8 cellular contexts compared by ENCODE assay signal in the genomic region with DNA sequence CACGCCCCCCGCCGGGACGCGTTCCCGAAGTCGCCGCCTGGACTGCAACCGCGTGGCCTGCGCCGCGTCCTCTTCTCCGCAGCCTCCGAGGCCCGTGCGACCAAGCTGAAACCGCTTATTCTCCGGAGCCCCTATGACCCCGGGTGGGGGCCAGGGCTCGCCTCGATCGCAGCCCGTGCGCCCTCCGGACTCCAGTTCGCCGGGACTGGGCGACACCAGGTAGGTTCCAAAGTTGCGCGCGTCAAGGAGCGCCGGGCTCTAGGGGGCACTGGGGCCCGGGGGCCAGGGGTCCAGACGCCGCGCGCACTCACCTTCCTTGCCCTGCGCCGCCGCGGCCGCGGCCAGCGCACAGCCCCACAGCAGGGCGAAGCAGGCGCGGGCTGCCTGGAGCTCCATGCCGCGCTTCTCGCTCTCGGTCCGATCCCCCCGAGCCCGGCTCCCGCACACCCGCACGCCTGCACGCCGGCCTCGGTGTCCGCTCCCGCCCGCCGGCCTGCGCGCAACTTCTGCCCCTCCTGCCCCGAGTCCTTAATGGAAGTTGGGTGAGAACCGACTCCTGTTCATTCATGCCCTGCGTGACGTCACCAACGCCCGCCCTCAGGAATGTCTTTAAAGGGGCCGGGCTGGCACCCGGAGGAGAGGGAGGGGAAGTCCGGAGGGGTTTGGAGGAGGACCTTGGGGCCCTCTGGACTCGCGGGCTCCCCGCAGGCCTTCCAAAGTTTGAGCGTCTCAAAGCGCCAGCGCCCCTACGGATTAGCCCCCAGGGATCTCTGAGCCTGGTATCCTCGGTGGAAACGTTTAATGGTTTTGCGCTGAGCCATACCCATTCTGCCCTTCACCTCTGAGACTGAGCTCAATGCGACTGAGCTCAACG. TPM values are rescaled to one million over a fixed set of nuclear protein-coding genes. Genes with fewer than 3 reads are reported as not detected.
DNase-seq lines count a peak whose midpoint lies in the region; ATAC-seq and TF ChIP-seq lines count a peak whose summit lies in the region.

Gene EPHA2 (minus strand): TSS at position 533 of the 874 bp plus-strand sequence. CDS start 137 bp downstream, at position 396.

- H2AK9ac ChIP-seq in IMR-90 (replicated peaks; ENCODE audit: low read depth, low read length, poor library complexity), result peak within 1 kb of the TSS; percentile 98

- H3K4me2 ChIP-seq in IMR-90 (ENCODE audit: low read depth, low read length), result peak within 1 kb of the TSS; percentile 87
- H3K4me2 ChIP-seq in neuronal stem cell (ENCODE audit: insufficient read depth, low read length, poor library complexity, severe bottlenecking), result peak within 1 kb of the TSS; percentile 78

- H2AFZ ChIP-seq in IMR-90 (replicated peaks; ENCODE audit: low read length, poor library complexity) (peak within 1 kb of the TSS; percentile 75), neuronal stem cell (ENCODE audit: low read length) (peak within 1 kb of the TSS; percentile 95)

- DNase-seq in COLO829 (ENCODE audit: low spot score) (peak; percentile 67), IMR-90 (peak; percentile 86), adrenal gland (peak; percentile 86 to 97 (median 93)), head of caudate nucleus (peak; percentile 51 to 90 (median 74)), neuronal stem cell (ENCODE audit: low spot score) (peak; percentile 94), NCI-H1092 treated with DMSO at 0.1 percent for 48 hours (lab: John Stamatoyannopoulos, UW) (no peak), NAMALWA (ENCODE audit: low spot score) (no peak)

- intact Hi-C loops in IMR-90 (cut with micrococcal nuclease), result no loop called here
- intact Hi-C loops in adrenal gland (cut with DNase I), result no loop called here
- intact Hi-C loops in head of caudate nucleus (cut with DNase I), result no loop called here

- H3K9me3 ChIP-seq in IMR-90 (ENCODE audit: control insufficient read depth, insufficient read depth, low read length) (no peaks in the 10 kb centered on the region), adrenal gland (replicated peaks in 1 of 3) (no peaks in the 10 kb centered on the region), neuronal stem cell (replicated peaks in 1 of 2; ENCODE audit: control insufficient read depth in 2 of 2, insufficient read depth in 1 of 2, low read depth in 1 of 2, low read length in 2 of 2) (peaks cover 0 to 2% of the 10 kb centered on the region in 2 donors)

- H3K9ac ChIP-seq in IMR-90 (ENCODE audit: low read depth, low read length) (peak within 1 kb of the TSS; percentile 85), neuronal stem cell (ENCODE audit: low read depth, low read length, poor library complexity) (peak within 1 kb of the TSS; percentile 98)

- peak within 1 kb of the TSS; percentile 89 for H3K14ac ChIP-seq in IMR-90 (replicated peaks; ENCODE audit: low read depth, low read length)
- H3K14ac ChIP-seq in neuronal stem cell (ENCODE audit: low read length), result peak within 1 kb of the TSS; percentile 58

- H2BK120ac ChIP-seq in IMR-90 (ENCODE audit: low read depth, low read length) (peak within 1 kb of the TSS; percentile 79), neuronal stem cell (ENCODE audit: low read depth, low read length) (peak within 1 kb of the TSS; percentile 62)

- dilution Hi-C loops in IMR-90 (cut with HindIII; ENCODE audit: low sequenced_read_pairs, unreplicated experiment), result no loop called here

- H3K79me1 ChIP-seq in IMR-90 (ENCODE audit: low read depth in 1 of 2, low read length in 2 of 2) (peaks cover 7 to 49% of the 10 kb centered on the region in 2 experiments; a peak in 3 of 4 replicates), neuronal stem cell (ENCODE audit: low read depth, low read length) (peaks cover 8% of the 10 kb centered on the region)

- H3K18ac ChIP-seq in IMR-90 (ENCODE audit: low read depth, low read length) (peak within 1 kb of the TSS; percentile 37), neuronal stem cell (ENCODE audit: low read length) (peak within 1 kb of the TSS; percentile 99)

- peak within 1 kb of the TSS; percentile 67 for H2BK12ac ChIP-seq in neuronal stem cell (ENCODE audit: low read length)

- CTCF ChIA-PET in IMR-90 (lab: Yijun Ruan, JAX), result interaction anchor here (0.6 to 1.5 kb wide), 3 partner anchors 10 to 77 kb away, joined by 3 to 8 read pairs (median 3); no protein-coding TSS in a partner anchor

- no TSS peak for BruUV-seq in IMR-90 (replicated peaks; lab: Mats Ljungman, UMichigan)

- H4K8ac ChIP-seq in IMR-90 (ENCODE audit: low read depth in 2 of 2, low read length in 2 of 2) (peak within 1 kb of the TSS; percentile 87 to 94), neuronal stem cell (ENCODE audit: low read depth, low read length) (no peak within 1 kb of the TSS)

- POLR2A ChIA-PET in IMR-90 (lab: Charles Lee; ENCODE audit: unreplicated experiment), result interaction anchor here (0.5 kb wide), 1 partner anchor 200 kb away, joined by 3 read pairs; no protein-coding TSS in a partner anchor

- H3K9me1 ChIP-seq in IMR-90 (ENCODE audit: insufficient read depth, low read length), result peaks cover 29% of the 10 kb centered on the region

- H4K5ac ChIP-seq in IMR-90 (ENCODE audit: low read depth, low read length), result peak within 1 kb of the TSS; percentile 47

- WGBS in IMR-90 (ENCODE audit: extremely low coverage in 2 of 2, insufficient read length in 1 of 2), 2 experiments, result 0% methylated on average over 57 of the region's 89 CpGs; no CpG with 5 or more reads in 1 of the 2 experiments
- 0 to 4% (median 3%) methylated on average over 5 to 89 of the region's 89 CpGs for WGBS in adrenal gland, 4 donors
- WGBS in neuronal stem cell (ENCODE audit: extremely low coverage in 2 of 2, insufficient read length in 2 of 2, insufficient replicate concordance in 1 of 2), 2 donors, result no CpG with 5 or more reads among the region's 89 CpGs

- H3K27ac ChIP-seq in IMR-90 (ENCODE audit: insufficient read depth, low read length) (peak within 1 kb of the TSS; percentile 93), adrenal gland (peak within 1 kb of the TSS; percentile 60 to 93 (median 86)), neuronal stem cell (replicated peaks; ENCODE audit: low read length) (peak within 1 kb of the TSS; percentile 67)

- H3K36me3 ChIP-seq in IMR-90 (ENCODE audit: control insufficient read depth, insufficient read depth, low read length), result peaks cover under 1% of the 10 kb centered on the region; the same call in 1 of the 2 replicates
- no peaks in the 10 kb centered on the region for H3K36me3 ChIP-seq in adrenal gland (replicated peaks in 1 of 2)
- H3K36me3 ChIP-seq in neuronal stem cell (replicated peaks in 1 of 2; ENCODE audit: control insufficient read depth in 2 of 2, insufficient read depth in 2 of 2, low read length in 2 of 2), result peaks cover 3 to 6% of the 10 kb centered on the region in 2 donors

- H4K20me1 ChIP-seq in IMR-90 (ENCODE audit: insufficient read depth, low read length), result peaks cover 11% of the 10 kb centered on the region

- peak within 1 kb of the TSS; percentile 70 for H3K23ac ChIP-seq in IMR-90 (ENCODE audit: low read depth, low read length)
- H3K23ac ChIP-seq in neuronal stem cell (ENCODE audit: low read depth, low read length, poor library complexity), result peak within 1 kb of the TSS; percentile 92

- in situ Hi-C loops in IMR-90 (cut with MboI; ENCODE audit: low sequenced_read_pairs), result no loop called here

- H3K4me3 ChIP-seq in IMR-90 (ENCODE audit: insufficient read depth, low read depth, low read length) (peak within 1 kb of the TSS; percentile 83), adrenal gland (peak within 1 kb of the TSS; percentile 46 to 73 (median 70)), neuronal stem cell (ENCODE audit: low read length in 2 of 2) (peak within 1 kb of the TSS; percentile 74 to 97)

- H2BK5ac ChIP-seq in IMR-90 (ENCODE audit: low read depth, low read length, poor library complexity, severe bottlenecking) (peak within 1 kb of the TSS; percentile 97), neuronal stem cell (ENCODE audit: low read length) (peak within 1 kb of the TSS; percentile 96)

- TF ChIP-seq POLR2A in IMR-90 (IDR thresholded peaks at IDR 0.05; ENCODE audit: low read depth, low read length), result peak; percentile 84
- TF ChIP-seq POLR2A in adrenal gland (IDR thresholded peaks at IDR 0.05), result peak; percentile 83 to 96

- H2BK15ac ChIP-seq in IMR-90 (ENCODE audit: low read depth, low read length) (peak within 1 kb of the TSS; percentile 100), neuronal stem cell (ENCODE audit: low read length) (peak within 1 kb of the TSS; percentile 79)

- ATAC-seq in IMR-90 (ENCODE audit: low read depth) (peak; percentile 68), HG03108 (IDR thresholded peaks at IDR 0.05; ENCODE audit: unreplicated experiment) (no peak)

- H2BK20ac ChIP-seq in IMR-90 (ENCODE audit: low read depth, low read length), result peak within 1 kb of the TSS; percentile 55

- TF ChIP-seq RAD21 in IMR-90 (IDR thresholded peaks at IDR 0.05; ENCODE audit: low read length), result no peak

- peak within 1 kb of the TSS; percentile 94 for H3K4ac ChIP-seq in IMR-90 (ENCODE audit: low read depth, low read length)
- peak within 1 kb of the TSS; percentile 41 for H3K4ac ChIP-seq in neuronal stem cell (ENCODE audit: low read length)

- H3K27me3 ChIP-seq in IMR-90 (ENCODE audit: control insufficient read depth, insufficient read depth, low read length), result no peaks in the 10 kb centered on the region
- no peaks in the 10 kb centered on the region for H3K27me3 ChIP-seq in adrenal gland
- no peaks in the 10 kb centered on the region for H3K27me3 ChIP-seq in neuronal stem cell (ENCODE audit: control insufficient read depth in 3 of 3, insufficient read depth in 3 of 3, low read depth in 1 of 3, low read length in 3 of 3)

- TF ChIP-seq CTCF in IMR-90 (conservative IDR thresholded peaks at IDR 0.05; ENCODE audit: low read depth, low read length) (no peak), adrenal gland (IDR thresholded peaks at IDR 0.05) (no peak)

- H3K56ac ChIP-seq in IMR-90 (ENCODE audit: extremely low read depth, insufficient read depth, low read length), result peak within 1 kb of the TSS; percentile 58

- H4K91ac ChIP-seq in IMR-90 (ENCODE audit: insufficient read depth, low read depth, low read length) (peak within 1 kb of the TSS; percentile 88), neuronal stem cell (ENCODE audit: low read depth, low read length, poor library complexity) (peak within 1 kb of the TSS; percentile 56)

- H3K4me1 ChIP-seq in IMR-90 (ENCODE audit: control insufficient read depth, insufficient read depth, low read length) (peaks cover 37% of the 10 kb centered on the region), adrenal gland (replicated peaks in 1 of 2) (peaks cover 30 to 39% of the 10 kb centered on the region in 2 donors), neuronal stem cell (ENCODE audit: control insufficient read depth in 2 of 2, insufficient read depth in 1 of 2, low read depth in 1 of 2, low read length in 2 of 2) (peaks cover 41 to 43% of the 10 kb centered on the region in 2 donors)

- H2AK5ac ChIP-seq in IMR-90 (ENCODE audit: low read depth, low read length) (peak within 1 kb of the TSS; percentile 96), neuronal stem cell (ENCODE audit: low read depth, low read length) (peak within 1 kb of the TSS; percentile 94)

RNA-seq across cellular contexts. Expression of gene EPHA2, which starts in this region (rescaled TPM):
- total RNA-seq in IMR-90 (2012; rRNA removed) (22.5 and 24.0 TPM in 2 replicates), adrenal gland (10 to 100 TPM; 11.8 to 49.5 (median 19.2) TPM)
- polyA plus RNA-seq in IMR-90 (2012; rRNA removed) (72.6 and 82.5 TPM in 2 replicates), adrenal gland (10 to 100 TPM in 2 of 3 donors, 1 to 10 TPM in 1; 2.7 to 15.3 (median 11.5) TPM)
- 65.8 and 89.5 TPM in 2 replicates for polyA plus RNA-seq in IMR-90 (2012; cell fraction: cytosol; rRNA removed)
- polyA plus RNA-seq in IMR-90 (2012; cell fraction: nucleus; rRNA removed; ENCODE audit: low replicate concordance), result 96.5 and 215 TPM in 2 replicates
- polyA plus RNA-seq in neuronal stem cell (2013, experiment 1 of 2), result 74.6 TPM
- polyA plus RNA-seq in neuronal stem cell (2013, experiment 2 of 2), result 73.7 TPM

Comparison
In these comparisons a context has a peak if more than half of its experiments do, and no peak if none do; other contexts are left out.
1. DNase-seq: peak in COLO829 (single experiment), IMR-90 (single experiment), adrenal gland (7 of 7), head of caudate nucleus (42 of 42) and neuronal stem cell (single experiment); none in NCI-H1092 treated with DMSO at 0.1 percent for 48 hours (single experiment) and NAMALWA (single experiment).
2. Peak in every context shown above with its lines, with median percentiles within 50 percentile points of each other: H3K27ac ChIP-seq and H3K4me3 ChIP-seq.